In the genomic region with DNA sequence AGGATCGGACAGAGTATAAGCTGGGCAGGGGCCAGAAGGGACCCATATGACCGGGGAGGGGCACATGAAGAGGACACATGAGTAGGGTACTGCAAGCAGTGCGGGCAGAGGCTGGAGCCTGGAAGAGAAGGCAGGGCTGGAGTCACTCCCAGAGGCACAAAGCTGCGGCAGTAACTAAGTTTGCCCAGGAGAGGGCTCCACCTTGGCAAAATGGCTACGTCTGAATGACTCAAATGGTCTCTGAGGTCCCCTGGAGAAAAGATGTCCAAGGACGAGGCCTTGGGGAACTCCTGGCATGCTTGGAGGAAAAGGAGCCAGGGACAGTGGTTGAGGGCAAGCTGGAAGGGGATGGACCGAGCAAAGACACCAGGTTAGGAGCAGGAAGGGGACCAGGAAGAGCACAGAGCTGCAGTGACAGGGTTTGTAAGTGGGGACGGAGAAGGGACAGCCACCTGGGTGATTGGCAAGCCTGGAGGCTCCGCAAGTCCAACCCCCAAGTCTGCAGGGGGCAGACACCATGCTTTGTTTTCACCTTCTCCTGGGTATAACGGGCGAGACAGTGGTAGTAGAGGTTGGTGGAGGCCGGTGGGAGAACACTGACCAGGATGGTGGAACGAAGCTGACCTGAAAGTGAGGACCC, we compare ENCODE assay signal across 8 cellular contexts. TPM values are rescaled to one million over a fixed set of nuclear protein-coding genes. Genes with fewer than 3 reads are reported as not detected.
DNase-seq lines count a peak whose midpoint lies in the region; ATAC-seq and TF ChIP-seq lines count a peak whose summit lies in the region.

No MANE protein-coding gene starts in this region.

- WGBS in esophagus muscularis mucosa, result 42% methylated on average over 11 of the region's 13 CpGs
- 31 to 48% (median 33%) methylated on average over 13 of the region's 13 CpGs for WGBS in stomach, 5 donors

- no peak overlapping the region for H2AFZ ChIP-seq in OCI-LY1 (ENCODE audit: low read length)

- no peak overlapping the region for H3K4me2 ChIP-seq in OCI-LY1 (ENCODE audit: low read length)

- peak; percentile 51 for TF ChIP-seq CTCF in OCI-LY1 (IDR thresholded peaks at IDR 0.05; ENCODE audit: low read length)
- peak; percentile 53 to 82 (median 63) for TF ChIP-seq CTCF in esophagus muscularis mucosa (IDR thresholded peaks at IDR 0.05)
- TF ChIP-seq CTCF in nephron progenitor cell (IDR thresholded peaks at IDR 0.05), result peak; percentile 79
- TF ChIP-seq CTCF in stomach (IDR thresholded peaks at IDR 0.05), result peak in 5 of 7 experiments; percentile 40 to 73 (median 61)

- H3K36me3 ChIP-seq in OCI-LY1 (ENCODE audit: insufficient read depth, low read length), result no peaks in the 10 kb centered on the region
- H3K36me3 ChIP-seq in esophagus muscularis mucosa, result no peaks in the 10 kb centered on the region
- H3K36me3 ChIP-seq in stomach, result no peaks in the 10 kb centered on the region

- no peaks in the 10 kb centered on the region for H3K79me2 ChIP-seq in OCI-LY1 (ENCODE audit: insufficient read depth, low read length)

- ATAC-seq in HG03432 (IDR thresholded peaks at IDR 0.05; ENCODE audit: unreplicated experiment), result peak; percentile 59
- ATAC-seq in GM18861 (IDR thresholded peaks at IDR 0.05; ENCODE audit: unreplicated experiment), result no peak

- H3K27me3 Mint-ChIP-seq in nephron progenitor cell (ENCODE audit: low read depth, poor library complexity), result peaks cover 29% of the 10 kb centered on the region

- H4K20me1 ChIP-seq in OCI-LY1 (ENCODE audit: insufficient read depth, low read length), result no peaks in the 10 kb centered on the region

- no peaks in the 10 kb centered on the region for H3K9me3 Mint-ChIP-seq in nephron progenitor cell

- H3K27me3 ChIP-seq in OCI-LY1 (ENCODE audit: insufficient read depth, low read length) (no peaks in the 10 kb centered on the region), esophagus muscularis mucosa (peaks cover 0 to 41% (median 0%) of the 10 kb centered on the region in 4 donors), stomach (peaks cover 0 to 40% (median 7%) of the 10 kb centered on the region in 3 donors)

- no peak for TF ChIP-seq EP300 in esophagus muscularis mucosa (IDR thresholded peaks at IDR 0.05)
- TF ChIP-seq EP300 in stomach (IDR thresholded peaks at IDR 0.05), result no peak

- H3K27ac Mint-ChIP-seq in nephron progenitor cell, result no peak overlapping the region

- no peak for TF ChIP-seq POLR2A in esophagus muscularis mucosa (IDR thresholded peaks at IDR 0.05; ENCODE audit: low read depth)
- TF ChIP-seq POLR2A in stomach (IDR thresholded peaks at IDR 0.05), result no peak

- no peak overlapping the region for H3K9ac ChIP-seq in OCI-LY1 (ENCODE audit: low read length)

- no peaks in the 10 kb centered on the region for H3K9me3 ChIP-seq in OCI-LY1 (ENCODE audit: low read length)
- H3K9me3 ChIP-seq in esophagus muscularis mucosa, result no peaks in the 10 kb centered on the region
- H3K9me3 ChIP-seq in stomach, result no peaks in the 10 kb centered on the region

- no peaks in the 10 kb centered on the region for H3K36me3 Mint-ChIP-seq in nephron progenitor cell (ENCODE audit: low read depth)

- no peak overlapping the region for H3K27ac ChIP-seq in OCI-LY1 (ENCODE audit: low read depth, low read length, poor library complexity, severe bottlenecking)
- H3K27ac ChIP-seq in esophagus muscularis mucosa (replicated peaks in 1 of 4), result no peak overlapping the region
- H3K27ac ChIP-seq in stomach, result no peak overlapping the region

- H3K4me3 ChIP-seq in OCI-LY1 (ENCODE audit: low read depth, low read length, poor library complexity, severe bottlenecking) (no peak overlapping the region), esophagus muscularis mucosa (no peak overlapping the region), stomach (no peak overlapping the region)

- intact Hi-C loops in esophagus muscularis mucosa (cut with DNase I), result loop anchor here (2.0 kb wide), 1 partner anchor 168 kb away; no protein-coding TSS in a partner anchor
- intact Hi-C loops in stomach (cut with DNase I; ENCODE audit: low total_unique reads), result no loop called here

- no peak overlapping the region for H3K4me3 Mint-ChIP-seq in nephron progenitor cell

- no peaks in the 10 kb centered on the region for H3K9me2 ChIP-seq in OCI-LY1 (ENCODE audit: low read depth, low read length)

- DNase-seq in CMK (ENCODE audit: low read depth), result peak; percentile 26
- peak; percentile 61 for DNase-seq in activated T-cell treated with anti-CD3 and anti-CD28 coated beads for 24 hours (ENCODE audit: low read depth)
- no peak for DNase-seq in esophagus muscularis mucosa (ENCODE audit: extremely low spot score)
- peak; percentile 78 for DNase-seq in nephron progenitor cell
- peak; percentile 66 for DNase-seq in stomach

- H3K4me1 ChIP-seq in OCI-LY1 (ENCODE audit: insufficient read depth, low read length, severe bottlenecking), result no peaks in the 10 kb centered on the region
- H3K4me1 ChIP-seq in esophagus muscularis mucosa, result no peaks in the 10 kb centered on the region
- no peaks in the 10 kb centered on the region for H3K4me1 ChIP-seq in stomach

- H3F3A ChIP-seq in OCI-LY1 (ENCODE audit: insufficient read depth, low read length), result no peaks in the 10 kb centered on the region

- H3K4me1 Mint-ChIP-seq in nephron progenitor cell, result peaks cover 31% of the 10 kb centered on the region

RNA-seq across cellular contexts. Expression of a gene that starts 43.1 kb away (rescaled TPM):
- total RNA-seq in esophagus muscularis mucosa, result not detected
- total RNA-seq in stomach, result not detected
- polyA plus RNA-seq in stomach, result not detected
